ENCODE assay signal across 2 cellular contexts in the genomic region with DNA sequence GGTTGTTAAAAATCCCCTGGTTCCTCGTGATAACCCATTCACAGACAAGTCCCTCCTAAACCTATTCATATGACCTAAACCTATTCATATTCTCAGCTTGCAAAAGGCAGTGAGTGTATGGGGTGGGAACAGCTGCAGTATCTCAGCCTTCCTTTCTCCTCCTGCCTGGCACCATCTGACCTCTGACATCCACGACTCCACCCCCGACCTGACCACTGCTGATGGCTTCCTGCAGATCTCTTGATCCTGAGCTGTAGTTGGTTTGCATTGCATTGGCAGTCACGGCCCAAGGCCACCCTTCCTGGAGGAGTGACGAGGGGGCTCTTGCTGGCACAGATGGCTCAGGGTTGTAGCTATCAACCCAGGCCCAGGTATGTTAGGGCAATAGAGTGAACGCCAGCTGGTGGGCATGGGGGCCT.
A peak's percentile ranks its signal among the peaks of the same experiment; 100 is the strongest.
TF ChIP-seq lines count a peak whose summit lies in the region.

No MANE protein-coding gene starts in this region.

TF ChIP-seq in A549, 52 proteins besides CTCF, POLR2A, EP300 and RAD21:
- TF ChIP-seq, protein P1, sequence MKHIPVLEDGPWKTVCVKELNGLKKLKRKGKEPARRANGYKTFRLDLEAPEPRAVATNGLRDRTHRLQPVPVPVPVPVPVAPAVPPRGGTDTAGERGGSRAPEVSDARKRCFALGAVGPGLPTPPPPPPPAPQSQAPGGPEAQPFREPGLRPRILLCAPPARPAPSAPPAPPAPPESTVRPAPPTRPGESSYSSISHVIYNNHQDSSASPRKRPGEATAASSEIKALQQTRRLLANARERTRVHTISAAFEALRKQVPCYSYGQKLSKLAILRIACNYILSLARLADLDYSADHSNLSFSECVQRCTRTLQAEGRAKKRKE (CRISPR knock-in tag; IDR thresholded peaks at IDR 0.05; ENCODE audit: low read depth), result peak; percentile 33; the same call in 1 of the 2 replicates
- TF ChIP-seq CEBPB (IDR thresholded peaks at IDR 0.05) (no peak), EHF (CRISPR knock-in tag; IDR thresholded peaks at IDR 0.05) (peak; percentile 59; the same call in 1 of the 2 replicates), HOXB13 (CRISPR knock-in tag; IDR thresholded peaks at IDR 0.05; ENCODE audit: low read depth) (peak; percentile 52; the same call in 1 of the 2 replicates), HEYL (CRISPR knock-in tag; IDR thresholded peaks at IDR 0.05) (0 out of 2 replicates have a peak, but pooled peaks have one; percentile 28)
- TF ChIP-seq, protein P2, sequence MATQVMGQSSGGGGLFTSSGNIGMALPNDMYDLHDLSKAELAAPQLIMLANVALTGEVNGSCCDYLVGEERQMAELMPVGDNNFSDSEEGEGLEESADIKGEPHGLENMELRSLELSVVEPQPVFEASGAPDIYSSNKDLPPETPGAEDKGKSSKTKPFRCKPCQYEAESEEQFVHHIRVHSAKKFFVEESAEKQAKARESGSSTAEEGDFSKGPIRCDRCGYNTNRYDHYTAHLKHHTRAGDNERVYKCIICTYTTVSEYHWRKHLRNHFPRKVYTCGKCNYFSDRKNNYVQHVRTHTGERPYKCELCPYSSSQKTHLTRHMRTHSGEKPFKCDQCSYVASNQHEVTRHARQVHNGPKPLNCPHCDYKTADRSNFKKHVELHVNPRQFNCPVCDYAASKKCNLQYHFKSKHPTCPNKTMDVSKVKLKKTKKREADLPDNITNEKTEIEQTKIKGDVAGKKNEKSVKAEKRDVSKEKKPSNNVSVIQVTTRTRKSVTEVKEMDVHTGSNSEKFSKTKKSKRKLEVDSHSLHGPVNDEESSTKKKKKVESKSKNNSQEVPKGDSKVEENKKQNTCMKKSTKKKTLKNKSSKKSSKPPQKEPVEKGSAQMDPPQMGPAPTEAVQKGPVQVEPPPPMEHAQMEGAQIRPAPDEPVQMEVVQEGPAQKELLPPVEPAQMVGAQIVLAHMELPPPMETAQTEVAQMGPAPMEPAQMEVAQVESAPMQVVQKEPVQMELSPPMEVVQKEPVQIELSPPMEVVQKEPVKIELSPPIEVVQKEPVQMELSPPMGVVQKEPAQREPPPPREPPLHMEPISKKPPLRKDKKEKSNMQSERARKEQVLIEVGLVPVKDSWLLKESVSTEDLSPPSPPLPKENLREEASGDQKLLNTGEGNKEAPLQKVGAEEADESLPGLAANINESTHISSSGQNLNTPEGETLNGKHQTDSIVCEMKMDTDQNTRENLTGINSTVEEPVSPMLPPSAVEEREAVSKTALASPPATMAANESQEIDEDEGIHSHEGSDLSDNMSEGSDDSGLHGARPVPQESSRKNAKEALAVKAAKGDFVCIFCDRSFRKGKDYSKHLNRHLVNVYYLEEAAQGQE (IDR thresholded peaks at IDR 0.05), result no peak

TF ChIP-seq in IMR-90, 13 proteins besides CTCF, POLR2A, EP300 and RAD21:
- TF ChIP-seq RCOR1 (IDR thresholded peaks at IDR 0.05; ENCODE audit: insufficient replicate concordance, low read length) (no peak), MXI1 (IDR thresholded peaks at IDR 0.05; ENCODE audit: borderline replicate concordance, low read depth, low read length) (no peak), FOS (IDR thresholded peaks at IDR 0.05; ENCODE audit: low read depth, low read length) (no peak), CEBPB (IDR thresholded peaks at IDR 0.05; ENCODE audit: low read depth, low read length) (0 out of 2 replicates have a peak, but pooled peaks have one; percentile 3), RFX5 (IDR thresholded peaks at IDR 0.05; ENCODE audit: low read depth, low read length) (no peak), MAZ (IDR thresholded peaks at IDR 0.05; ENCODE audit: borderline replicate concordance, low read depth, low read length) (no peak), MAFK (IDR thresholded peaks at IDR 0.05; ENCODE audit: low read depth, low read length) (no peak), SMC3 (IDR thresholded peaks at IDR 0.05; ENCODE audit: low read depth, low read length) (no peak)
